ENCODE assay signal across 8 cellular contexts in the genomic region with DNA sequence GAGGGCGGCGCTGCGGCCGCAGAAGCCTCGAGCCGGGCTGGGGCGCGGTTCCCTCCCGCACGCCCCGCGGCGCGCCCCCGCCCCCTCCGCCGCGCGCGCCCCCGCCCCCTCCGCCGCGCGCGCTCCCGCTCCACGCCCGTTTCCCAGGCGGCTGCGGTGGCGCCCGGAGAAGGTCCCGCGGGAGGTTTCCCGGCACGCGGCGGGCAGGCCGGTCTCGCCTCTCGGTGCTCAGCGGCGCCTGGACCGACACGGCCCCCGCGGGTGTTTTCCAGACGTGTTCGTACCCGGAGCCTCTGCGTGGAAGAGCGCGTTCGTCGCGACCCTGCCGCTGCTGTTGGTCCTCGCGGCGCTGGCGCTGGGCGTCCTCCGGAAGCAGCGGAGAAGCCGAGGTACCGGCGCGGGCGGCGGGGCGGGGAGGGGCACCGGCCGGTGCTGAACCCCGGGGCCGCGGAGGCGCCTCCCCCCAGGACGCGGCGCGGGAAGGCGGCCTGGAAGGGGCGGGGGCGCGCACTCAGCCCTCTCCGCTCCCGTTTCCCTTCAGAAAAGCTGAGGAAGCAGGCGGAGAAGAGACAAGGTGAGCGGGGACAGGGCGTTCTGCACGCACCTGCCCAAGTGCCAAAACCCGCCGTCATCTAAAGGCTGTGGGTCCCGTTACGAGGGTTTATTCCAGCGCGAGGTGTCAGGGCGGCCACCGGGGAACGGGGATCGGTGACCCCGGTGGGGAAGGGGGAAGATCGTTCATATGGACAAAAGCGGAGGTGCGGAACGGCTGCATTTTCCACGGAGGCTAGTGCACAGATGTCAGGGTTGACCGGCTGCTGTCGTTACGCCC. TPM values are rescaled to one million over a fixed set of nuclear protein-coding genes. Genes with fewer than 3 reads are reported as not detected.
DNase-seq lines count a peak whose midpoint lies in the region; ATAC-seq, FAIRE-seq and TF ChIP-seq lines count a peak whose summit lies in the region.

No MANE protein-coding gene starts in this region.

- H3K27me3 ChIP-seq in pancreas: peaks cover 0 to 9% (median 3%) of the 10 kb centered on the region in 4 donors

- H3K9me3 ChIP-seq in pancreas: no peaks in the 10 kb centered on the region

- intact Hi-C loops in pancreas (cut with DNase I): no loop called here

- 0 to 1% methylated on average over 50 to 111 of the region's 111 CpGs for WGBS in pancreas, 2 donors

- peak; percentile 18 for DNase-seq in NCI-H345 (lab: John Stamatoyannopoulos, UW)
- DNase-seq in NCI-H345 treated with DMSO at 0.1 percent for 48 hours (lab: John Stamatoyannopoulos, UW; ENCODE audit: unreplicated experiment): no peak
- DNase-seq in foreskin fibroblast: peak in 1 of 2 donors; percentile 25
- peak in 2 of 6 donors; percentile 69 to 71 for DNase-seq in pancreas
- no peak for DNase-seq in EL
- DNase-seq in HuH-7.5 (ENCODE audit: low spot score): no peak
- DNase-seq in NCI-H2171 (lab: John Stamatoyannopoulos, UW): no peak

- H3K4me3 ChIP-seq in WI38 (ENCODE audit: low read depth, low read length) (peak overlapping the region; percentile 38), foreskin fibroblast (ENCODE audit: low read depth in 1 of 2, low read length in 2 of 2) (peak overlapping the region; percentile 19 to 24), pancreas (peak overlapping the region; percentile 40 to 68 (median 42))

- no peak for FAIRE-seq in pancreas (lab: Jason Lieb, UNC)

- peak; percentile 48 to 82 (median 76) for ATAC-seq in pancreas

- H3K36me3 ChIP-seq in pancreas: no peaks in the 10 kb centered on the region

- no peak overlapping the region for H3K27ac ChIP-seq in pancreas

- TF ChIP-seq CTCF in WI38 (IDR thresholded peaks at IDR 0.05; ENCODE audit: low read depth, low read length): no peak
- no peak for TF ChIP-seq CTCF in foreskin fibroblast (IDR thresholded peaks at IDR 0.05; ENCODE audit: low read depth, low read length)
- TF ChIP-seq CTCF in pancreas (IDR thresholded peaks at IDR 0.05): no peak

- H3K4me1 ChIP-seq in pancreas: peaks cover 0 to 4% (median 4%) of the 10 kb centered on the region in 3 donors

RNA-seq across cellular contexts. Expression of a gene that starts 13.1 kb away (rescaled TPM):
- total RNA-seq in pancreas: 10 to 100 TPM in 1 of 6 donors, 1 to 10 TPM in 5; 2.7 to 21.2 (median 5.6) TPM
- 10 to 100 TPM; 38.2 to 57.0 TPM for polyA plus RNA-seq in pancreas
